9 cellular contexts compared by ENCODE assay signal in genomic region chr12:67067453-67068203, GRCh38.
DNase-seq lines count a peak whose midpoint lies in the region; ATAC-seq lines count a peak whose summit lies in the region.
"Had no signal": no experiment of that assay in that cellular context is flagged by ENCODE, and none has a peak within 500 bp of the region (broad histone marks: within the 10 kb centered on the region; RNA-seq: fewer than 3 reads in every experiment).

No MANE protein-coding gene starts in this region.

- POLR2A ChIA-PET in activated CD4-positive, alpha-beta T cell treated with anti-CD3 and anti-CD28 coated beads for 36 hours (lab: Charles Lee) = no interaction called here
- POLR2A ChIA-PET in activated CD4-positive, alpha-beta memory T cell treated with anti-CD3 and anti-CD28 coated beads for 36 hours (lab: Charles Lee) = no interaction called here

- peaks cover 20% of the 10 kb centered on the region for H3K27me3 ChIP-seq in iPS-18a (ENCODE audit: control insufficient read depth, insufficient read depth, low read length)

- intact Hi-C loops in activated CD4-positive, alpha-beta T cell treated with anti-CD3 and anti-CD28 coated beads for 36 hours (cut with DNase I, micrococcal nuclease) = loop anchor here in 1 of 2 experiments (2.0 kb wide), 1 partner anchor 201 kb away; the partner anchor contains the start of gene CAND1
- intact Hi-C loops in activated CD4-positive, alpha-beta memory T cell treated with anti-CD3 and anti-CD28 coated beads for 36 hours (cut with micrococcal nuclease) = loop anchor here (10.0 kb wide), 1 partner anchor 163 kb away; no protein-coding TSS in a partner anchor

- CTCF ChIA-PET in activated CD4-positive, alpha-beta T cell treated with anti-CD3 and anti-CD28 coated beads for 36 hours (lab: Charles Lee) = interaction anchor here (0.6 to 1.2 kb wide), 3 partner anchors 88 to 169 kb away, joined by 3 to 4 read pairs (median 3); no protein-coding TSS in a partner anchor
- CTCF ChIA-PET in activated CD4-positive, alpha-beta memory T cell treated with anti-CD3 and anti-CD28 coated beads for 36 hours (lab: Charles Lee) = interaction anchor here (1.0 kb wide), 1 partner anchor 94 kb away, joined by 3 read pairs; no protein-coding TSS in a partner anchor

- H3K36me3 ChIP-seq in iPS-18a (ENCODE audit: control insufficient read depth, low read depth, low read length) = no peaks in the 10 kb centered on the region
- H3K36me3 ChIP-seq: heart left ventricle had no signal

- peaks cover 33% of the 10 kb centered on the region for H3K27me3 Mint-ChIP-seq in activated CD4-positive, alpha-beta T cell treated with anti-CD3 and anti-CD28 coated beads for 36 hours
- H3K27me3 Mint-ChIP-seq in activated CD4-positive, alpha-beta memory T cell treated with anti-CD3 and anti-CD28 coated beads for 36 hours = peaks cover 35% of the 10 kb centered on the region
- H3K27me3 Mint-ChIP-seq in stimulated activated naive B cell treated with anti-CD40 and anti-IgM and Interleukin-4, amounts not matched to agents 10 μg/mL and 1 μg/mL and 100 μg/mL, for 72 hours = peaks cover 40 to 46% of the 10 kb centered on the region in 2 donors

- H3K4me3 ChIP-seq in iPS-18a (ENCODE audit: low read length) = peak overlapping the region; percentile 81

- H3K4me1 Mint-ChIP-seq in activated CD4-positive, alpha-beta T cell treated with anti-CD3 and anti-CD28 coated beads for 36 hours = peaks cover 18% of the 10 kb centered on the region
- peaks cover 20% of the 10 kb centered on the region for H3K4me1 Mint-ChIP-seq in activated CD4-positive, alpha-beta memory T cell treated with anti-CD3 and anti-CD28 coated beads for 36 hours (ENCODE audit: low read depth)
- peaks cover 10 to 24% of the 10 kb centered on the region in 2 donors for H3K4me1 Mint-ChIP-seq in stimulated activated naive B cell treated with anti-CD40 and anti-IgM and Interleukin-4, amounts not matched to agents 10 μg/mL and 1 μg/mL and 100 μg/mL, for 72 hours

- H3K27ac ChIP-seq in iPS-18a (ENCODE audit: low read length) = no peak overlapping the region

- H3K4me3 Mint-ChIP-seq in activated CD4-positive, alpha-beta T cell treated with anti-CD3 and anti-CD28 coated beads for 36 hours = peak overlapping the region; percentile 80
- peak overlapping the region; percentile 62 for H3K4me3 Mint-ChIP-seq in activated CD4-positive, alpha-beta memory T cell treated with anti-CD3 and anti-CD28 coated beads for 36 hours
- peak overlapping the region; percentile 66 to 88 for H3K4me3 Mint-ChIP-seq in stimulated activated naive B cell treated with anti-CD40 and anti-IgM and Interleukin-4, amounts not matched to agents 10 μg/mL and 1 μg/mL and 100 μg/mL, for 72 hours

- ATAC-seq in activated CD4-positive, alpha-beta T cell treated with anti-CD3 and anti-CD28 coated beads for 36 hours = no peak
- ATAC-seq in stimulated activated naive B cell treated with anti-CD40 and anti-IgM and Interleukin-4, amounts not matched to agents 10 μg/mL and 1 μg/mL and 100 μg/mL, for 72 hours (replicated peaks) = no peak

- H3K9ac ChIP-seq in iPS-18a (ENCODE audit: low read length) = peak overlapping the region; percentile 51

- peaks cover 16% of the 10 kb centered on the region for H3K4me1 ChIP-seq in iPS-18a (ENCODE audit: control insufficient read depth, low read depth, low read length)

- no peaks in the 10 kb centered on the region for H3K9me3 Mint-ChIP-seq in activated CD4-positive, alpha-beta T cell treated with anti-CD3 and anti-CD28 coated beads for 36 hours (ENCODE audit: low read depth)
- H3K9me3 Mint-ChIP-seq in activated CD4-positive, alpha-beta memory T cell treated with anti-CD3 and anti-CD28 coated beads for 36 hours = no peaks in the 10 kb centered on the region
- no peaks in the 10 kb centered on the region for H3K9me3 Mint-ChIP-seq in stimulated activated naive B cell treated with anti-CD40 and anti-IgM and Interleukin-4, amounts not matched to agents 10 μg/mL and 1 μg/mL and 100 μg/mL, for 72 hours

- H3K9me3 ChIP-seq in iPS-18a (ENCODE audit: control insufficient read depth, low read depth, low read length) = no peaks in the 10 kb centered on the region
- H3K9me3 ChIP-seq: heart left ventricle had no signal

- no peaks in the 10 kb centered on the region for H3K36me3 Mint-ChIP-seq in activated CD4-positive, alpha-beta T cell treated with anti-CD3 and anti-CD28 coated beads for 36 hours (ENCODE audit: low read depth)
- no peaks in the 10 kb centered on the region for H3K36me3 Mint-ChIP-seq in activated CD4-positive, alpha-beta memory T cell treated with anti-CD3 and anti-CD28 coated beads for 36 hours
- H3K36me3 Mint-ChIP-seq in stimulated activated naive B cell treated with anti-CD40 and anti-IgM and Interleukin-4, amounts not matched to agents 10 μg/mL and 1 μg/mL and 100 μg/mL, for 72 hours = no peaks in the 10 kb centered on the region

- DNase-seq in activated CD4-positive, alpha-beta T cell treated with anti-CD3 and anti-CD28 coated beads for 36 hours = peak; percentile 8
- DNase-seq in activated CD4-positive, alpha-beta T cell treated with anti-CD3 and anti-CD28 coated beads, Interleukin-2, amount 50 U/mL, for 1 hour = no peak
- DNase-seq in activated CD4-positive, alpha-beta memory T cell treated with anti-CD3 and anti-CD28 coated beads for 36 hours = no peak
- DNase-seq in stimulated activated naive B cell treated with anti-CD40 and anti-IgM and Interleukin-4, amounts not matched to agents 10 μg/mL and 1 μg/mL and 100 μg/mL, for 72 hours = no peak
- DNase-seq in cerebellar nuclear complex (lab: John Stamatoyannopoulos, UW) (no peak), cerebellum (ENCODE audit: low spot score) (no peak), NCI-H187 (lab: John Stamatoyannopoulos, UW) (no peak)
- DNase-seq: heart left ventricle had no signal

- H3K27ac Mint-ChIP-seq in activated CD4-positive, alpha-beta T cell treated with anti-CD3 and anti-CD28 coated beads for 36 hours = no peak overlapping the region
- H3K27ac Mint-ChIP-seq in activated CD4-positive, alpha-beta memory T cell treated with anti-CD3 and anti-CD28 coated beads for 36 hours = no peak overlapping the region
- H3K27ac Mint-ChIP-seq in stimulated activated naive B cell treated with anti-CD40 and anti-IgM and Interleukin-4, amounts not matched to agents 10 μg/mL and 1 μg/mL and 100 μg/mL, for 72 hours = no peak overlapping the region
